Comparison of ENCODE assay signal across 14 cellular contexts in the genomic region with DNA sequence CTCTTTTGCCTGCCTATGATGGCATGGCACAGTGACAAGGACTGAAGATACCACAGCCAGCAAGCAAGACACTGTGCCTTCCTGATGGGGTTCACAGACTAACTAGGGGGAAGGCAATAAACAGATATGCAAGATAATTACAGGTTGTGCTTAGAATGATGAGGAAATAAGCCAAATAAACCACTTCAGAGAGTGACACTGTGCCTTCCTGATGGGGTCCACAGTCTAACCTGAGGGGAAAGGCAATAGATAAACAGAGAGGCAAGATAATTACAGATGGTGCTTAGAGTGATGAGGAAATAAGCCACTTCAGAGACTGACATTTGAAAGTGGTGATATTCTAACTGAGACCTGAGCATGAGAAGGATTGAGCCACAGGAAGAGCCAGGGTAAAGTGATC.
DNase-seq lines count a peak whose midpoint lies in the region; TF ChIP-seq lines count a peak whose summit lies in the region.
"Had no signal": no experiment of that assay in that cellular context is flagged by ENCODE, and none has a peak within 500 bp of the region (broad histone marks: within the 10 kb centered on the region; RNA-seq: fewer than 3 reads in every experiment).

No MANE protein-coding gene starts in this region.

- H3K9ac ChIP-seq in neural cell (ENCODE audit: low read length) = no peak overlapping the region
- H3K9ac ChIP-seq: BLaER1 had no signal

- no peaks in the 10 kb centered on the region for H3K27me3 ChIP-seq in neural cell (ENCODE audit: insufficient read depth, low read depth, low read length)
- H3K27me3 ChIP-seq: BLaER1 had no signal

- no peaks in the 10 kb centered on the region for H3K4me1 Mint-ChIP-seq in Calu3 (ENCODE audit: low read depth, unreplicated experiment)
- H3K4me1 Mint-ChIP-seq: CD14-positive monocyte; CD4-positive, alpha-beta memory T cell had no signal

- DNase-seq in DMS153 (lab: John Stamatoyannopoulos, UW) (peak; percentile 9), DMS153 treated with DMSO at 0.1 percent for 48 hours (lab: John Stamatoyannopoulos, UW; ENCODE audit: unreplicated experiment) (no peak), NCI-H510A treated with DMSO at 0.1 percent for 48 hours (lab: John Stamatoyannopoulos, UW) (peak; percentile 45), NCI-H510A (lab: John Stamatoyannopoulos, UW) (no peak), NCI-H2227 treated with DMSO at 0.1 percent for 48 hours (lab: John Stamatoyannopoulos, UW) (peak; percentile 83), HUDEP-2 (lab: John Stamatoyannopoulos, UW; ENCODE audit: unreplicated experiment in 76 of 76) (no peak), Calu3 (no peak)

- no peak for TF ChIP-seq RAD21 in neural cell (conservative IDR thresholded peaks at IDR 0.05)

- no peaks in the 10 kb centered on the region for H3K9me3 Mint-ChIP-seq in Calu3 (ENCODE audit: low read depth, unreplicated experiment)
- H3K9me3 Mint-ChIP-seq: CD14-positive monocyte had no signal

- no peak overlapping the region for H3K27ac Mint-ChIP-seq in Calu3 (ENCODE audit: unreplicated experiment)
- H3K27ac Mint-ChIP-seq: CD14-positive monocyte; CD4-positive, alpha-beta memory T cell had no signal

- no peak overlapping the region for H3K4me3 Mint-ChIP-seq in Calu3 (ENCODE audit: low read depth, unreplicated experiment)
- H3K4me3 Mint-ChIP-seq: CD14-positive monocyte; CD4-positive, alpha-beta memory T cell had no signal

- TF ChIP-seq CTCF in neural cell (IDR thresholded peaks at IDR 0.05; ENCODE audit: poor library complexity, severe bottlenecking) = no peak
- TF ChIP-seq CTCF in Calu3 (IDR thresholded peaks at IDR 0.05; ENCODE audit: unreplicated experiment) = no peak

- H3F3A ChIP-seq in neural cell (ENCODE audit: insufficient read depth, low read length, poor library complexity, severe bottlenecking) = peaks cover 3% of the 10 kb centered on the region

- H2AFZ ChIP-seq in neural cell (ENCODE audit: low read depth, low read length) = no peak overlapping the region

- no peaks in the 10 kb centered on the region for H3K9me3 ChIP-seq in neural cell (ENCODE audit: low read length)
- H3K9me3 ChIP-seq: HAP-1 had no signal

- H3K4me3 ChIP-seq in neural cell (ENCODE audit: low read length) = no peak overlapping the region
- H3K4me3 ChIP-seq: A549, BLaER1, HAP-1 had no signal

- BruUV-seq in Calu3 (replicated peaks; lab: Mats Ljungman, UMichigan) = no TSS peak

- H3K4me2 ChIP-seq in neural cell (ENCODE audit: low read length) = no peak overlapping the region
- H3K4me2 ChIP-seq: BLaER1 had no signal

- H3K9me2 ChIP-seq in neural cell (ENCODE audit: insufficient read depth, low read length) = no peaks in the 10 kb centered on the region

- CTCF ChIA-PET in Calu3 (lab: Charles Lee) = no interaction called here

- no peak overlapping the region for H3K27ac ChIP-seq in neural cell (ENCODE audit: low read length)
- H3K27ac ChIP-seq: 22Rv1, A549, BLaER1 had no signal

- no peaks in the 10 kb centered on the region for H3K36me3 Mint-ChIP-seq in Calu3 (ENCODE audit: insufficient read depth, unreplicated experiment)
- H3K36me3 Mint-ChIP-seq: CD14-positive monocyte; CD4-positive, alpha-beta memory T cell had no signal

- H3K79me2 ChIP-seq in neural cell (replicated peaks; ENCODE audit: insufficient read depth, low read length) = no peaks in the 10 kb centered on the region

- intact Hi-C loops in Calu3 (cut with micrococcal nuclease; ENCODE audit: unreplicated experiment) = loop anchor here (1.0 to 5.0 kb wide), 3 partner anchors 79 to 534 kb away; no protein-coding TSS in a partner anchor

- H3K27me3 Mint-ChIP-seq in Calu3 (ENCODE audit: unreplicated experiment) = peaks cover 11% of the 10 kb centered on the region

- no peaks in the 10 kb centered on the region for H3K36me3 ChIP-seq in neural cell (ENCODE audit: insufficient read depth, low read length)
- H3K36me3 ChIP-seq: BLaER1, HAP-1 had no signal

- TF ChIP-seq EP300 in neural cell (conservative IDR thresholded peaks at IDR 0.05; ENCODE audit: poor library complexity, severe bottlenecking) = peak; percentile 24

- no peaks in the 10 kb centered on the region for H4K20me1 ChIP-seq in neural cell (ENCODE audit: insufficient read depth)
- H4K20me1 ChIP-seq: BLaER1 had no signal

TF ChIP-seq in neural cell, 6 proteins besides CTCF, POLR2A, EP300 and RAD21:
- TF ChIP-seq EZH2 (IDR thresholded peaks at IDR 0.05; ENCODE audit: borderline replicate concordance, insufficient read depth, low read length, poor library complexity, severe bottlenecking) = no peak
- peak; percentile 25 for TF ChIP-seq POLR2AphosphoS5 (IDR thresholded peaks at IDR 0.05)
TF ChIP-seq in neural cell: peak in this region for 1.

Comparison
In these comparisons a context has a peak if more than half of its experiments do, and no peak if none do; other contexts are left out.
1. DNase-seq: peak in DMS153 (single experiment), NCI-H510A treated with DMSO at 0.1 percent for 48 hours (single experiment) and NCI-H2227 treated with DMSO at 0.1 percent for 48 hours (single experiment); none in DMS153 treated with DMSO at 0.1 percent for 48 hours (single experiment), NCI-H510A (single experiment), HUDEP-2 (0 of 76) and Calu3 (single experiment).